Comparison of ENCODE assay signal across 1 cellular context in the genomic region with DNA sequence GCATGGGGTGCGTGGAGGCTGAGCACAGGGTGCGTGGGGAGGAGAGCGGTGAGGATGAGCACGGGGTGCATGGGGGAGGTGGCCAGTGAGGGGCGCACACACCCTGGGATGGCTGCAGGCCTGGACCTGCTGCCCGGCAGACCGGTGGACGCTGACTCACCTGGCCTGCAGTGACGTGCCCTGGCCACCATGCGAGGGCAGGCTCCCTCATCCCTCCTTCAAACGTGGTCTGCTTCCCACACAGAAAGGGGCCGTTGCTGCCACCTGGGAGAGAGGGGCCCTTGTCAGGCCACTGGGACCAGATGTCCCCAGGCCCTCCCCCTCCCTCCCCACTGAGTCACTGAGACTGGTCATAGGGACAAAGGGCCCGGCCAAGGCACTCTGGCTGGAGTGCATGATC.
TF ChIP-seq lines count a peak whose summit lies in the region.

No MANE protein-coding gene starts in this region.

TF ChIP-seq in GM23338, 12 proteins besides CTCF, POLR2A, EP300 and RAD21 (continued from another document):
- TF ChIP-seq, protein P1, sequence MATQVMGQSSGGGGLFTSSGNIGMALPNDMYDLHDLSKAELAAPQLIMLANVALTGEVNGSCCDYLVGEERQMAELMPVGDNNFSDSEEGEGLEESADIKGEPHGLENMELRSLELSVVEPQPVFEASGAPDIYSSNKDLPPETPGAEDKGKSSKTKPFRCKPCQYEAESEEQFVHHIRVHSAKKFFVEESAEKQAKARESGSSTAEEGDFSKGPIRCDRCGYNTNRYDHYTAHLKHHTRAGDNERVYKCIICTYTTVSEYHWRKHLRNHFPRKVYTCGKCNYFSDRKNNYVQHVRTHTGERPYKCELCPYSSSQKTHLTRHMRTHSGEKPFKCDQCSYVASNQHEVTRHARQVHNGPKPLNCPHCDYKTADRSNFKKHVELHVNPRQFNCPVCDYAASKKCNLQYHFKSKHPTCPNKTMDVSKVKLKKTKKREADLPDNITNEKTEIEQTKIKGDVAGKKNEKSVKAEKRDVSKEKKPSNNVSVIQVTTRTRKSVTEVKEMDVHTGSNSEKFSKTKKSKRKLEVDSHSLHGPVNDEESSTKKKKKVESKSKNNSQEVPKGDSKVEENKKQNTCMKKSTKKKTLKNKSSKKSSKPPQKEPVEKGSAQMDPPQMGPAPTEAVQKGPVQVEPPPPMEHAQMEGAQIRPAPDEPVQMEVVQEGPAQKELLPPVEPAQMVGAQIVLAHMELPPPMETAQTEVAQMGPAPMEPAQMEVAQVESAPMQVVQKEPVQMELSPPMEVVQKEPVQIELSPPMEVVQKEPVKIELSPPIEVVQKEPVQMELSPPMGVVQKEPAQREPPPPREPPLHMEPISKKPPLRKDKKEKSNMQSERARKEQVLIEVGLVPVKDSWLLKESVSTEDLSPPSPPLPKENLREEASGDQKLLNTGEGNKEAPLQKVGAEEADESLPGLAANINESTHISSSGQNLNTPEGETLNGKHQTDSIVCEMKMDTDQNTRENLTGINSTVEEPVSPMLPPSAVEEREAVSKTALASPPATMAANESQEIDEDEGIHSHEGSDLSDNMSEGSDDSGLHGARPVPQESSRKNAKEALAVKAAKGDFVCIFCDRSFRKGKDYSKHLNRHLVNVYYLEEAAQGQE (IDR thresholded peaks at IDR 0.05; ENCODE audit: unreplicated experiment): no peak
- TF ChIP-seq, protein P2, sequence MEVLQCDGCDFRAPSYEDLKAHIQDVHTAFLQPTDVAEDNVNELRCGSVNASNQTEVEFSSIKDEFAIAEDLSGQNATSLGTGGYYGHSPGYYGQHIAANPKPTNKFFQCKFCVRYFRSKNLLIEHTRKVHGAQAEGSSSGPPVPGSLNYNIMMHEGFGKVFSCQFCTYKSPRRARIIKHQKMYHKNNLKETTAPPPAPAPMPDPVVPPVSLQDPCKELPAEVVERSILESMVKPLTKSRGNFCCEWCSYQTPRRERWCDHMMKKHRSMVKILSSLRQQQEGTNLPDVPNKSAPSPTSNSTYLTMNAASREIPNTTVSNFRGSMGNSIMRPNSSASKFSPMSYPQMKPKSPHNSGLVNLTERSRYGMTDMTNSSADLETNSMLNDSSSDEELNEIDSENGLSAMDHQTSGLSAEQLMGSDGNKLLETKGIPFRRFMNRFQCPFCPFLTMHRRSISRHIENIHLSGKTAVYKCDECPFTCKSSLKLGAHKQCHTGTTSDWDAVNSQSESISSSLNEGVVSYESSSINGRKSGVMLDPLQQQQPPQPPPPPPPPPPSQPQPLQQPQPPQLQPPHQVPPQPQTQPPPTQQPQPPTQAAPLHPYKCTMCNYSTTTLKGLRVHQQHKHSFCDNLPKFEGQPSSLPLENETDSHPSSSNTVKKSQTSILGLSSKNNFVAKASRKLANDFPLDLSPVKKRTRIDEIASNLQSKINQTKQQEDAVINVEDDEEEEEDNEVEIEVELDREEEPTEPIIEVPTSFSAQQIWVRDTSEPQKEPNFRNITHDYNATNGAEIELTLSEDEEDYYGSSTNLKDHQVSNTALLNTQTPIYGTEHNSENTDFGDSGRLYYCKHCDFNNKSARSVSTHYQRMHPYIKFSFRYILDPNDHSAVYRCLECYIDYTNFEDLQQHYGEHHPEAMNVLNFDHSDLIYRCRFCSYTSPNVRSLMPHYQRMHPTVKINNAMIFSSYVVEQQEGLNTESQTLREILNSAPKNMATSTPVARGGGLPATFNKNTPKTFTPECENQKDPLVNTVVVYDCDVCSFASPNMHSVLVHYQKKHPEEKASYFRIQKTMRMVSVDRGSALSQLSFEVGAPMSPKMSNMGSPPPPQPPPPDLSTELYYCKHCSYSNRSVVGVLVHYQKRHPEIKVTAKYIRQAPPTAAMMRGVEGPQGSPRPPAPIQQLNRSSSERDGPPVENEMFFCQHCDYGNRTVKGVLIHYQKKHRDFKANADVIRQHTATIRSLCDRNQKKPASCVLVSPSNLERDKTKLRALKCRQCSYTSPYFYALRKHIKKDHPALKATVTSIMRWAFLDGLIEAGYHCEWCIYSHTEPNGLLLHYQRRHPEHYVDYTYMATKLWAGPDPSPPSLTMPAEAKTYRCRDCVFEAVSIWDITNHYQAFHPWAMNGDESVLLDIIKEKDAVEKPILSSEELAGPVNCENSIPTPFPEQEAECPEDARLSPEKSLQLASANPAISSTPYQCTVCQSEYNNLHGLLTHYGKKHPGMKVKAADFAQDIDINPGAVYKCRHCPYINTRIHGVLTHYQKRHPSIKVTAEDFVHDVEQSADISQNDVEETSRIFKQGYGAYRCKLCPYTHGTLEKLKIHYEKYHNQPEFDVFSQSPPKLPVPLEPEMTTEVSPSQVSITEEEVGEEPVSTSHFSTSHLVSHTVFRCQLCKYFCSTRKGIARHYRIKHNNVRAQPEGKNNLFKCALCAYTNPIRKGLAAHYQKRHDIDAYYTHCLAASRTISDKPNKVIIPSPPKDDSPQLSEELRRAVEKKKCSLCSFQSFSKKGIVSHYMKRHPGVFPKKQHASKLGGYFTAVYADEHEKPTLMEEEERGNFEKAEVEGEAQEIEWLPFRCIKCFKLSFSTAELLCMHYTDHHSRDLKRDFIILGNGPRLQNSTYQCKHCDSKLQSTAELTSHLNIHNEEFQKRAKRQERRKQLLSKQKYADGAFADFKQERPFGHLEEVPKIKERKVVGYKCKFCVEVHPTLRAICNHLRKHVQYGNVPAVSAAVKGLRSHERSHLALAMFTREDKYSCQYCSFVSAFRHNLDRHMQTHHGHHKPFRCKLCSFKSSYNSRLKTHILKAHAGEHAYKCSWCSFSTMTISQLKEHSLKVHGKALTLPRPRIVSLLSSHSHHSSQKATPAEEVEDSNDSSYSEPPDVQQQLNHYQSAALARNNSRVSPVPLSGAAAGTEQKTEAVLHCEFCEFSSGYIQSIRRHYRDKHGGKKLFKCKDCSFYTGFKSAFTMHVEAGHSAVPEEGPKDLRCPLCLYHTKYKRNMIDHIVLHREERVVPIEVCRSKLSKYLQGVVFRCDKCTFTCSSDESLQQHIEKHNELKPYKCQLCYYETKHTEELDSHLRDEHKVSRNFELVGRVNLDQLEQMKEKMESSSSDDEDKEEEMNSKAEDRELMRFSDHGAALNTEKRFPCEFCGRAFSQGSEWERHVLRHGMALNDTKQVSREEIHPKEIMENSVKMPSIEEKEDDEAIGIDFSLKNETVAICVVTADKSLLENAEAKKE (CRISPR knock-in tag; IDR thresholded peaks at IDR 0.05): no peak
- no peak for TF ChIP-seq CREB1 (CRISPR knock-in tag; IDR thresholded peaks at IDR 0.05; ENCODE audit: low read depth)
- TF ChIP-seq JUNB (IDR thresholded peaks at IDR 0.05; ENCODE audit: unreplicated experiment): no peak
- TF ChIP-seq EZH2phosphoT487 (IDR thresholded peaks at IDR 0.05; ENCODE audit: unreplicated experiment): no peak
- no peak for TF ChIP-seq POLR2AphosphoS5 (IDR thresholded peaks at IDR 0.05; ENCODE audit: low read depth)
- no peak for TF ChIP-seq ZNF114 (CRISPR knock-in tag; IDR thresholded peaks at IDR 0.05)
- TF ChIP-seq NANOG (IDR thresholded peaks at IDR 0.05; ENCODE audit: borderline replicate concordance): no peak
- TF ChIP-seq, protein P3, sequence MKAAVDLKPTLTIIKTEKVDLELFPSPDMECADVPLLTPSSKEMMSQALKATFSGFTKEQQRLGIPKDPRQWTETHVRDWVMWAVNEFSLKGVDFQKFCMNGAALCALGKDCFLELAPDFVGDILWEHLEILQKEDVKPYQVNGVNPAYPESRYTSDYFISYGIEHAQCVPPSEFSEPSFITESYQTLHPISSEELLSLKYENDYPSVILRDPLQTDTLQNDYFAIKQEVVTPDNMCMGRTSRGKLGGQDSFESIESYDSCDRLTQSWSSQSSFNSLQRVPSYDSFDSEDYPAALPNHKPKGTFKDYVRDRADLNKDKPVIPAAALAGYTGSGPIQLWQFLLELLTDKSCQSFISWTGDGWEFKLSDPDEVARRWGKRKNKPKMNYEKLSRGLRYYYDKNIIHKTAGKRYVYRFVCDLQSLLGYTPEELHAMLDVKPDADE (IDR thresholded peaks at IDR 0.05): no peak
- TF ChIP-seq ZNF331 (CRISPR knock-in tag; IDR thresholded peaks at IDR 0.05; ENCODE audit: low read depth): no peak
- no peak for TF ChIP-seq EZH2 (IDR thresholded peaks at IDR 0.05; ENCODE audit: low read depth, unreplicated experiment)
